23 cellular contexts compared by ENCODE assay signal in the genomic region with DNA sequence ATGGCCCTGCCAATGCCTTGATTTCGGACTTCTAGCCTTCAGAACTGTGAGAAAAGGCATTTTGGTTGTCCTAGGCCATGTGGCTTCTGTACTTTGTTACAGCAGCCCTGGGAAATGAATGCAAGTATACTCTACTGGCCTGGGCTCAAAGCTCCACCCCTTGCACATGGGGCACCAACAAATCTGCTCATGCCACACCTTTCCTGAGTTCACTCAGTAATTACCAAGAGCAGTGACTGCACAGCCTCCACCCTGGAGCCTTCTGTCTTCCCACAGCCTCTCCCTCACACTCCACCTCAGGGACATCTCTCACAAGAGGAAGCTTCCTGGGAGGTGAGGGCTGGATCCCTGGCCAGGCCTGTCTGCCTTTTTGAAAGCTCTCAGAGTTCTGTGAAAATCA. TPM values are rescaled to one million over a fixed set of nuclear protein-coding genes. Genes with fewer than 3 reads are reported as not detected.
DNase-seq lines count a peak whose midpoint lies in the region; ATAC-seq, FAIRE-seq and TF ChIP-seq lines count a peak whose summit lies in the region.
"Had no signal": no experiment of that assay in that cellular context is flagged by ENCODE, and none has a peak within 500 bp of the region (broad histone marks: within the 10 kb centered on the region; RNA-seq: fewer than 3 reads in every experiment).

No MANE protein-coding gene starts in this region.

- H3K36me3 ChIP-seq in endodermal cell (ENCODE audit: control insufficient read depth, insufficient read depth, low read length) (no peaks in the 10 kb centered on the region), mucosa of descending colon (ENCODE audit: low read depth) (no peaks in the 10 kb centered on the region), Caco-2 (ENCODE audit: control insufficient read depth, insufficient read depth, low read length) (no peaks in the 10 kb centered on the region; the same call in 1 of the 2 replicates)

- H3K4me3 Mint-ChIP-seq in endodermal cell (no peak overlapping the region), Caco-2 (ENCODE audit: unreplicated experiment) (no peak overlapping the region)
- H3K4me3 Mint-ChIP-seq: CD8-positive, alpha-beta T cell had no signal

- H3K4me1 ChIP-seq in endodermal cell (ENCODE audit: control insufficient read depth, insufficient read depth, low read length) (peaks cover 10% of the 10 kb centered on the region), mucosa of descending colon (ENCODE audit: low read depth) (peaks cover 7% of the 10 kb centered on the region), Caco-2 (no peaks in the 10 kb centered on the region)

- no peaks in the 10 kb centered on the region for H3K36me3 Mint-ChIP-seq in endodermal cell (ENCODE audit: low read depth)
- H3K36me3 Mint-ChIP-seq in Caco-2 (ENCODE audit: insufficient read depth, unreplicated experiment): no peaks in the 10 kb centered on the region
- H3K36me3 Mint-ChIP-seq: CD8-positive, alpha-beta T cell; IgD-negative memory B cell had no signal

- H3K4me1 Mint-ChIP-seq in endodermal cell: peaks cover 12% of the 10 kb centered on the region
- peaks cover 12% of the 10 kb centered on the region for H3K4me1 Mint-ChIP-seq in Caco-2 (ENCODE audit: low read depth, unreplicated experiment)

- no peaks in the 10 kb centered on the region for H3K27me3 Mint-ChIP-seq in endodermal cell (ENCODE audit: insufficient read depth)
- no peaks in the 10 kb centered on the region for H3K27me3 Mint-ChIP-seq in Caco-2 (ENCODE audit: insufficient read depth, unreplicated experiment)

- no TSS peak for BruUV-seq in Caco-2 (replicated peaks; lab: Mats Ljungman, UMichigan)

- ATAC-seq in left ventricle myocardium superior (peak; percentile 57), mucosa of descending colon (peak; percentile 99), HG03354 (IDR thresholded peaks at IDR 0.05; ENCODE audit: poor library complexity, severe bottlenecking, unreplicated experiment) (no peak)
- ATAC-seq: CD8-positive, alpha-beta T cell; PC-3 had no signal

- peaks cover 13% of the 10 kb centered on the region for H3K9me3 ChIP-seq in endodermal cell (ENCODE audit: control insufficient read depth, low read length)
- H3K9me3 ChIP-seq in mucosa of descending colon: no peaks in the 10 kb centered on the region
- H3K9me3 ChIP-seq in Caco-2: no peaks in the 10 kb centered on the region

- CTCF ChIA-PET in Caco-2 (lab: Charles Lee): no interaction called here

- TF ChIP-seq POLR2A in GM12892 (IDR thresholded peaks at IDR 0.05; ENCODE audit: low read depth, low read length): no peak

- intact Hi-C loops in left ventricle myocardium superior (cut with micrococcal nuclease): no loop called here
- intact Hi-C loops in cardiac septum (cut with DNase I): no loop called here
- intact Hi-C loops in mucosa of descending colon (cut with DNase I, micrococcal nuclease): no loop called here
- intact Hi-C loops in Caco-2 (cut with micrococcal nuclease; ENCODE audit: unreplicated experiment): no loop called here

- DNase-seq in left ventricle myocardium superior (no peak), cardiac septum (ENCODE audit: low spot score) (no peak), endodermal cell (no peak), mucosa of descending colon (peak in 2 of 3 donors; percentile 61), GM12892 (ENCODE audit: insufficient read length) (no peak), Caco-2 (no peak)
- DNase-seq: AML-193; C1 segment of cervical spinal cord; Calu3; CD8-positive, alpha-beta T cell; DMS153; NCI-H1694; NCI-H2081; NCI-H2171 treated with DMSO at 0.1 percent for 48 hours; NCI-H526; PC-3; SHP77 treated with DMSO at 0.1 percent for 48 hours had no signal

- no peak overlapping the region for H3K27ac ChIP-seq in endodermal cell (ENCODE audit: low read depth, low read length)
- H3K27ac ChIP-seq: SK-N-MC had no signal

- H3K9me3 Mint-ChIP-seq in endodermal cell (peaks cover 11% of the 10 kb centered on the region), Caco-2 (ENCODE audit: unreplicated experiment) (no peaks in the 10 kb centered on the region)
- H3K9me3 Mint-ChIP-seq: CD8-positive, alpha-beta T cell; IgD-negative memory B cell had no signal

- FAIRE-seq in GM12892 (lab: Jason Lieb, UNC): no peak
- FAIRE-seq: G401.6, GM18507, H54 had no signal

- WGBS in endodermal cell (ENCODE audit: insufficient coverage in 1 of 2, insufficient read length in 1 of 2), 2 experiments: 95 to 100% methylated on average over 1 of the region's 1 CpG

- POLR2A ChIA-PET in Caco-2 (lab: Charles Lee): no interaction called here

- no peak for TF ChIP-seq CTCF in endodermal cell (conservative IDR thresholded peaks at IDR 0.05)
- no peak for TF ChIP-seq CTCF in mucosa of descending colon (IDR thresholded peaks at IDR 0.05)
- TF ChIP-seq CTCF in Caco-2 (IDR thresholded peaks at IDR 0.05; ENCODE audit: insufficient read depth in 1 of 2, low read depth in 1 of 2, low read length in 1 of 2, severe bottlenecking in 1 of 2, unreplicated experiment in 1 of 2): no peak

- H3K4me3 ChIP-seq in endodermal cell (ENCODE audit: low read length) (peak overlapping the region; percentile 3), mucosa of descending colon (no peak overlapping the region), Caco-2 (ENCODE audit: low read depth, low read length) (no peak overlapping the region)
- H3K4me3 ChIP-seq: SK-N-MC had no signal

- no peaks in the 10 kb centered on the region for H3K27me3 ChIP-seq in endodermal cell (ENCODE audit: control insufficient read depth, insufficient read depth, low read length, poor library complexity, severe bottlenecking)
- H3K27me3 ChIP-seq in Caco-2 (replicated peaks; ENCODE audit: control insufficient read depth, insufficient read depth, low read length): no peaks in the 10 kb centered on the region

- no peak overlapping the region for H3K9ac ChIP-seq in endodermal cell (ENCODE audit: extremely low read depth, low read length, poor library complexity, severe bottlenecking)

- H3K27ac Mint-ChIP-seq in endodermal cell (no peak overlapping the region), Caco-2 (ENCODE audit: unreplicated experiment) (no peak overlapping the region)
- H3K27ac Mint-ChIP-seq: CD8-positive, alpha-beta T cell; IgD-negative memory B cell had no signal

RNA-seq across cellular contexts. Expression of a gene that starts 29.1 kb away (rescaled TPM):
- total RNA-seq in left ventricle myocardium superior (90.7 TPM), cardiac septum (90.8 TPM), endodermal cell (10 to 100 TPM; 28.3 to 33.3 TPM), mucosa of descending colon (100 to 1,000 TPM in 1 of 3 donors, 10 to 100 TPM in 2; 62.3 to 104 (median 84.0) TPM), Caco-2 (2022) (46.9 and 48.9 TPM in 2 replicates)
- 21.4 TPM for polyA plus RNA-seq in endodermal cell (2013, experiment 1 of 2)
- polyA plus RNA-seq in endodermal cell (2013, experiment 2 of 2): 21.2 TPM
- polyA plus RNA-seq in GM12892 (2012; ENCODE audit: missing spikeins): 1.8 TPM

Comparison
In these comparisons a context has a peak if more than half of its experiments do, and no peak if none do; other contexts are left out.
1. DNase-seq: peak in mucosa of descending colon (2 of 3); none in left ventricle myocardium superior (single experiment), cardiac septum (single experiment), endodermal cell (single experiment), GM12892 (single experiment) and Caco-2 (0 of 2).